11 cellular contexts compared by ENCODE assay signal in the genomic region with DNA sequence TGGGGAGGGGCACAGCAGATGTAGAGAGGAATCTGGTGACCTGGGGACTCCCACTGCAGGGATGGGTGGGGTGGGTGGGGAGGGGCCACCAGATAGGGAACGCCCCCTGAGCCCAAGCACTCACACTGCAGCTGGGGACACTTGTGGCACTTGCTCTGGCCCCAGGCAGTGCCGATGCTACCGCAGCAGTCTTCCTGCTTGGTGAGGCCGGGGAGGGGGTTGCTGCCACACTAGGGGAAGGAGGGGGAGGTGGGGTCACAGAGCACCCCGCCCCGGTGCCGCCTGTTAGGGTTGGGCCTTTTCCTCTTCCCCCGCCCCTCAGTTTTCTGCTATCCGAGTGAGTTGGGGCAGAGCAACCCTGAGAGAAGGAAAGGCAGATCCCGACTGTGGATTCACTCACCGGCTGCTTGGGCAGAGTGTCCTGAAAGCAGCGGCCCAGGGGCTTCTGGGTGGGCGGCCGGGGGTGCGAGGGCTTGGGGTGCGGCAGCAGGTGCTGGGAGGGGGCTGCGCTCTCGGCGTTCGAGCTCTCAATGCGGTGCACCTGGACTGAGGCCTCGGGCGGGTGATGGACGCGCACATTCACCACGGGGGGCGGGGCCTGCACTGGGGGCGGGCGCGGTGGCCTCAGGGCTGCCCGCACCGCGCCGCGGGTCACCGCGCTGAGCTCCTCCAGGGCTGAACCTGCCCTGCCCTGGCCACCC. TPM values are rescaled to one million over a fixed set of nuclear protein-coding genes. Genes with fewer than 3 reads are reported as not detected.
DNase-seq lines count a peak whose midpoint lies in the region; ATAC-seq and TF ChIP-seq lines count a peak whose summit lies in the region.
"Had no signal": no experiment of that assay in that cellular context is flagged by ENCODE, and none has a peak within 500 bp of the region (broad histone marks: within the 10 kb centered on the region; RNA-seq: fewer than 3 reads in every experiment).

No MANE protein-coding gene starts in this region.

- intact Hi-C loops in Right ventricle myocardium inferior (cut with DNase I) = no loop called here
- intact Hi-C loops in posterior vena cava (cut with DNase I) = no loop called here

- TF ChIP-seq CTCF in right atrium auricular region (IDR thresholded peaks at IDR 0.05) (no peak), foreskin keratinocyte (conservative IDR thresholded peaks at IDR 0.05) (no peak), type B pancreatic cell (conservative IDR thresholded peaks at IDR 0.05) (no peak), suprapubic skin (IDR thresholded peaks at IDR 0.05) (no peak)

- no peak for TF ChIP-seq EP300 in suprapubic skin (IDR thresholded peaks at IDR 0.05)

- H3K27ac ChIP-seq in right atrium auricular region (no peak overlapping the region), foreskin keratinocyte (no peak overlapping the region), suprapubic skin (no peak overlapping the region)
- H3K27ac ChIP-seq: C4-2B had no signal

- H3K36me3 ChIP-seq in right atrium auricular region = peaks cover 22% of the 10 kb centered on the region
- H3K36me3 ChIP-seq in suprapubic skin = peaks cover 14% of the 10 kb centered on the region

- no peak overlapping the region for H3K27ac Mint-ChIP-seq in type B pancreatic cell

- peaks cover 9% of the 10 kb centered on the region for H3K36me3 Mint-ChIP-seq in type B pancreatic cell

- WGBS in suprapubic skin = 55% methylated on average over 11 of the region's 37 CpGs

- H3K4me3 ChIP-seq in right atrium auricular region (no peak overlapping the region), suprapubic skin (no peak overlapping the region)

- no peaks in the 10 kb centered on the region for H3K9me3 Mint-ChIP-seq in type B pancreatic cell
- H3K9me3 Mint-ChIP-seq: stimulated activated naive CD8-positive, alpha-beta T cell treated with anti-CD3 and anti-CD28 coated beads, Interleukin-15, Interleukin-2, amounts not matched to agents 100 ng/mL and 50 ng/mL, for 24 hours had no signal

- TF ChIP-seq POLR2A in suprapubic skin (IDR thresholded peaks at IDR 0.05) = no peak

- H3K9me3 ChIP-seq in right atrium auricular region (no peaks in the 10 kb centered on the region), suprapubic skin (no peaks in the 10 kb centered on the region)

- peaks cover 6% of the 10 kb centered on the region for H3K27me3 Mint-ChIP-seq in type B pancreatic cell
- H3K27me3 Mint-ChIP-seq: stimulated activated naive CD8-positive, alpha-beta T cell treated with anti-CD3 and anti-CD28 coated beads, Interleukin-15, Interleukin-2, amounts not matched to agents 100 ng/mL and 50 ng/mL, for 24 hours had no signal

- DNase-seq in Right ventricle myocardium inferior (ENCODE audit: missing footprints) (peak; percentile 64), right atrium auricular region (ENCODE audit: low spot score) (no peak), foreskin keratinocyte (no peak), type B pancreatic cell (ENCODE audit: extremely low spot score, unreplicated experiment) (no peak), posterior vena cava (ENCODE audit: low spot score) (no peak), suprapubic skin (ENCODE audit: low spot score in 2 of 2) (no peak)
- DNase-seq: mammary epithelial cell had no signal

- ATAC-seq in Right ventricle myocardium inferior (no peak), foreskin keratinocyte (peak; percentile 3), GM21717 (IDR thresholded peaks at IDR 0.05; ENCODE audit: unreplicated experiment) (no peak)
- ATAC-seq in activated CD4-positive, CD25-positive, alpha-beta regulatory T cell treated with anti-CD3 and anti-CD28 coated beads, Interleukin-2, amount 50 U/mL, for 24 hours = peak; percentile 20 to 25

- peaks cover 0 to 41% of the 10 kb centered on the region in 2 donors for H3K4me1 ChIP-seq in right atrium auricular region
- no peaks in the 10 kb centered on the region for H3K4me1 ChIP-seq in foreskin keratinocyte
- H3K4me1 ChIP-seq in suprapubic skin = peaks cover 67% of the 10 kb centered on the region

- H3K4me3 Mint-ChIP-seq in type B pancreatic cell = peak overlapping the region; percentile 22

- H3K27me3 ChIP-seq in right atrium auricular region (no peaks in the 10 kb centered on the region), foreskin keratinocyte (no peaks in the 10 kb centered on the region), suprapubic skin (no peaks in the 10 kb centered on the region)

- peaks cover 47% of the 10 kb centered on the region for H3K4me1 Mint-ChIP-seq in type B pancreatic cell (ENCODE audit: unreplicated experiment)

RNA-seq across cellular contexts. Expression of gene LTBP3, which starts 4.7 kb away (rescaled TPM):
- 72.3 TPM for total RNA-seq in Right ventricle myocardium inferior
- total RNA-seq in right atrium auricular region = 100 to 1,000 TPM; 114 to 161 TPM
- total RNA-seq in foreskin keratinocyte = 11.5 and 15.1 TPM in 2 replicates
- 14.8 and 19.3 TPM in 2 replicates for polyA plus RNA-seq in foreskin keratinocyte
- 71.8 and 74.1 TPM in 2 replicates for total RNA-seq in type B pancreatic cell (ENCODE audit: low replicate concordance)
- total RNA-seq in posterior vena cava = 100 to 1,000 TPM; 127 to 196 TPM
- total RNA-seq in suprapubic skin = 10 to 100 TPM; 65.1 to 86.7 (median 71.0) TPM

RNA-seq across cellular contexts. Expression of gene ZNRD2, which starts 16.8 kb away (rescaled TPM):
- 23.3 TPM for total RNA-seq in Right ventricle myocardium inferior
- 10 to 100 TPM; 36.1 to 50.6 TPM for total RNA-seq in right atrium auricular region
- 77.3 and 78.6 TPM in 2 replicates for total RNA-seq in foreskin keratinocyte
- polyA plus RNA-seq in foreskin keratinocyte = 119 and 123 TPM in 2 replicates
- 32.2 and 33.9 TPM in 2 replicates for total RNA-seq in type B pancreatic cell (ENCODE audit: low replicate concordance)
- total RNA-seq in posterior vena cava = 10 to 100 TPM; 29.2 to 29.5 TPM
- total RNA-seq in suprapubic skin = 10 to 100 TPM; 60.9 to 97.4 (median 77.9) TPM

RNA-seq across cellular contexts. Expression of gene FAM89B, which starts 18.9 kb away (rescaled TPM):
- total RNA-seq in Right ventricle myocardium inferior (45.1 TPM), right atrium auricular region (10 to 100 TPM; 25.7 to 51.0 TPM), foreskin keratinocyte (21.2 and 32.0 TPM in 2 replicates), type B pancreatic cell (ENCODE audit: low replicate concordance) (55.7 and 56.1 TPM in 2 replicates), posterior vena cava (10 to 100 TPM; 43.3 to 53.0 TPM), suprapubic skin (100 to 1,000 TPM in 1 of 4 donors, 10 to 100 TPM in 3; 45.2 to 103 (median 72.0) TPM)
- polyA plus RNA-seq in foreskin keratinocyte = 31.4 and 45.1 TPM in 2 replicates

RNA-seq across cellular contexts. Expression of gene EHBP1L1, which starts 22.4 kb away (rescaled TPM):
- 61.0 TPM for total RNA-seq in Right ventricle myocardium inferior
- total RNA-seq in right atrium auricular region = 10 to 100 TPM; 20.5 to 85.3 TPM
- 26.3 and 26.6 TPM in 2 replicates for total RNA-seq in foreskin keratinocyte
- 14.7 and 16.8 TPM in 2 replicates for polyA plus RNA-seq in foreskin keratinocyte
- total RNA-seq in type B pancreatic cell (ENCODE audit: low replicate concordance) = 10.9 and 14.7 TPM in 2 replicates
- 100 to 1,000 TPM; 190 to 223 TPM for total RNA-seq in posterior vena cava
- 100 to 1,000 TPM in 1 of 4 donors, 10 to 100 TPM in 3; 40.3 to 150 (median 56.2) TPM for total RNA-seq in suprapubic skin

RNA-seq across cellular contexts. Expression of gene SCYL1, which starts 28.6 kb away (rescaled TPM):
- total RNA-seq in Right ventricle myocardium inferior (55.6 TPM), right atrium auricular region (10 to 100 TPM; 71.8 to 89.7 TPM), foreskin keratinocyte (62.2 and 66.1 TPM in 2 replicates), type B pancreatic cell (ENCODE audit: low replicate concordance) (79.4 and 80.4 TPM in 2 replicates), posterior vena cava (10 to 100 TPM; 66.3 to 74.3 TPM), suprapubic skin (10 to 100 TPM; 63.2 to 83.6 (median 78.4) TPM)
- 62.0 and 62.8 TPM in 2 replicates for polyA plus RNA-seq in foreskin keratinocyte

Comparison
In these comparisons a context has a peak if more than half of its experiments do, and no peak if none do; other contexts are left out.
1. ATAC-seq: peak in activated CD4-positive, CD25-positive, alpha-beta regulatory T cell treated with anti-CD3 and anti-CD28 coated beads, Interleukin-2, amount 50 U/mL, for 24 hours (2 of 2) and foreskin keratinocyte (single experiment); none in Right ventricle myocardium inferior (single experiment) and GM21717 (single experiment).